In genomic region chr6:119343573-119344146, GRCh38 we compare ENCODE assay signal across 1 cellular context.
A peak's percentile ranks its signal among the peaks of the same experiment; 100 is the strongest.
TF ChIP-seq lines count a peak whose summit lies in the region.

No MANE protein-coding gene starts in this region.

TF ChIP-seq in HepG2, 621 proteins besides CTCF, POLR2A, EP300 and RAD21 (continued from another document and continues in another):
- TF ChIP-seq RERE (CRISPR knock-in tag; IDR thresholded peaks at IDR 0.05; ENCODE audit: low read depth) (no peak), ZNF460 (CRISPR knock-in tag; IDR thresholded peaks at IDR 0.05; ENCODE audit: borderline replicate concordance) (no peak), ELF1 (CRISPR knock-in tag; IDR thresholded peaks at IDR 0.05) (no peak), CENPBD1 (CRISPR knock-in tag; IDR thresholded peaks at IDR 0.05; ENCODE audit: borderline replicate concordance, low read depth) (no peak), HMGXB3 (CRISPR knock-in tag; IDR thresholded peaks at IDR 0.05; ENCODE audit: borderline replicate concordance) (no peak), ZSCAN9 (CRISPR knock-in tag; IDR thresholded peaks at IDR 0.05; ENCODE audit: borderline replicate concordance) (no peak), EHMT2 (IDR thresholded peaks at IDR 0.05; ENCODE audit: borderline replicate concordance, low read depth, low read length) (no peak), ZNF414 (CRISPR knock-in tag; IDR thresholded peaks at IDR 0.05) (no peak), THAP9 (CRISPR knock-in tag; IDR thresholded peaks at IDR 0.05; ENCODE audit: borderline replicate concordance) (no peak), CSRNP1 (CRISPR knock-in tag; IDR thresholded peaks at IDR 0.05) (no peak), ZNF720 (CRISPR knock-in tag; IDR thresholded peaks at IDR 0.05) (no peak), ARID5B (CRISPR knock-in tag; IDR thresholded peaks at IDR 0.05) (0 out of 2 replicates have a peak, but pooled peaks have one; percentile 1), HOMEZ (CRISPR knock-in tag; IDR thresholded peaks at IDR 0.05; ENCODE audit: low read depth) (no peak), TEAD3 (CRISPR knock-in tag; optimal IDR thresholded peaks at IDR 0.05; ENCODE audit: borderline replicate concordance) (peak; percentile 20), ZNF710 (CRISPR knock-in tag; IDR thresholded peaks at IDR 0.05; ENCODE audit: borderline replicate concordance) (no peak), RBFOX2 (IDR thresholded peaks at IDR 0.05; ENCODE audit: low read depth, low read length) (peak; percentile 68), ZNF784 (CRISPR knock-in tag; IDR thresholded peaks at IDR 0.05; ENCODE audit: borderline replicate concordance) (no peak), NR1H2 (CRISPR knock-in tag; IDR thresholded peaks at IDR 0.05; ENCODE audit: borderline replicate concordance, low read depth) (no peak), ZNF564 (CRISPR knock-in tag; IDR thresholded peaks at IDR 0.05) (no peak)
